6 cellular contexts compared by ENCODE assay signal in genomic region chr2:200881715-200882249, GRCh38. TPM values are rescaled to one million over a fixed set of nuclear protein-coding genes. Genes with fewer than 3 reads are reported as not detected.
DNase-seq lines count a peak whose midpoint lies in the region; ATAC-seq, FAIRE-seq and TF ChIP-seq lines count a peak whose summit lies in the region.
"Not testable (repeated sequence)": the region's sequence is repeated elsewhere in the genome, so short reads cannot be mapped to it uniquely, and the experiment has no call there.

No MANE protein-coding gene starts in this region.

- H3K4me1 ChIP-seq in HEK293 (ENCODE audit: control insufficient read depth, insufficient read depth, low read length); GM12878 (ENCODE audit: control insufficient read depth, insufficient read depth, low read length): not testable (repeated sequence)

- not testable (repeated sequence) for H3K27me3 ChIP-seq in GM12878 (replicated peaks in 1 of 2; ENCODE audit: control insufficient read depth in 2 of 2, insufficient read depth in 2 of 2, low read length in 1 of 2)

- not testable (repeated sequence) for H4K20me1 ChIP-seq in GM12878 (ENCODE audit: control insufficient read depth, insufficient read depth)

- SMC1A ChIA-PET in GM12878 (lab: Charles Lee; ENCODE audit: uncharacterized antibody, unreplicated experiment), result not testable (repeated sequence)

- TSS peak; percentile 18 for BruUV-seq in GM12878 (replicated peaks; lab: Mats Ljungman, UMichigan)

- H3K27ac ChIP-seq in HEK293 (ENCODE audit: extremely low read depth, low read depth, low read length); GM12878 (ENCODE audit: control insufficient read depth, insufficient read depth): not testable (repeated sequence)

- intact Hi-C loops in GM12878 (cut with micrococcal nuclease; ENCODE audit: unreplicated experiment); dendritic cell treated with granulocyte-macrophage colony-stimulating factor and Interleukin-4, amounts not matched to agents 40 ng/mL and 50 ng/mL, for 4 days (cut with micrococcal nuclease): not testable (repeated sequence)

- not testable (repeated sequence) for H2AFZ ChIP-seq in GM12878 (ENCODE audit: control insufficient read depth, low read depth, low read length)

- WGBS in GM12878 (ENCODE audit: insufficient coverage, insufficient replicate concordance, low lambda C conversion rate, missing lambda C conversion rate), result 75% methylated on average over 2 of the region's 2 CpGs

- not testable (repeated sequence) for H3K4me3 Mint-ChIP-seq in activated T-cell treated with anti-CD3 and anti-CD28 coated beads, Interleukin-2, amount 50 U/mL, for 24 hours; dendritic cell treated with granulocyte-macrophage colony-stimulating factor and Interleukin-4, amounts not matched to agents 40 ng/mL and 50 ng/mL, for 4 days; progenitor cell of endocrine pancreas (ENCODE audit: low read depth)

- in situ Hi-C loops in GM12878 (cut with MboI), result not testable (repeated sequence)

- H3K9me3 ChIP-seq in HEK293 (ENCODE audit: control insufficient read depth, insufficient read depth, low read depth, low read length); GM12878 (replicated peaks; ENCODE audit: control insufficient read depth, insufficient read depth, low read length): not testable (repeated sequence)

- TF ChIP-seq POLR2A in GM12878 (IDR thresholded peaks at IDR 0.05; ENCODE audit: low read depth, low read length), result not testable (repeated sequence)

- FAIRE-seq in GM12878 (lab: Jason Lieb, UNC), result not testable (repeated sequence)

- TF ChIP-seq CTCF in HEK293 (tag by site-specific recombination; IDR thresholded peaks at IDR 0.05); GM12878 (IDR thresholded peaks at IDR 0.05 in 2 of 3, conservative IDR thresholded peaks at IDR 0.05 in 1 of 3; ENCODE audit: control insufficient read depth in 2 of 3, extremely low read depth in 1 of 3, insufficient read depth in 1 of 3, low read depth in 3 of 3, low read length in 3 of 3); progenitor cell of endocrine pancreas (IDR thresholded peaks at IDR 0.05; ENCODE audit: unreplicated experiment): not testable (repeated sequence)

- POLR2A ChIA-PET in HEK293 (lab: Yijun Ruan, JAX), result not testable (repeated sequence)
- POLR2A ChIA-PET in GM12878 (lab: Charles Lee), result interaction anchor here (1.7 kb wide), 1 partner anchor 13 kb away, joined by 11 read pairs; no protein-coding TSS in a partner anchor

- H3K79me2 ChIP-seq in GM12878 (ENCODE audit: control insufficient read depth, insufficient read depth, low read length), result not testable (repeated sequence)

- not testable (repeated sequence) for H3K4me2 ChIP-seq in GM12878 (ENCODE audit: control insufficient read depth, insufficient read depth)

- not testable (repeated sequence) for TF ChIP-seq RAD21 in GM12878 (IDR thresholded peaks at IDR 0.05; ENCODE audit: insufficient read depth, low read depth, low read length)

- peaks cover 83% of the 10 kb centered on the region for H3K36me3 Mint-ChIP-seq in activated T-cell treated with anti-CD3 and anti-CD28 coated beads, Interleukin-2, amount 50 U/mL, for 24 hours (ENCODE audit: low read depth)
- H3K36me3 Mint-ChIP-seq in dendritic cell treated with granulocyte-macrophage colony-stimulating factor and Interleukin-4, amounts not matched to agents 40 ng/mL and 50 ng/mL, for 4 days (ENCODE audit: low read depth), result peaks cover 78% of the 10 kb centered on the region
- peaks cover 13% of the 10 kb centered on the region for H3K36me3 Mint-ChIP-seq in progenitor cell of endocrine pancreas (ENCODE audit: insufficient read depth)

- peak; percentile 54 for ATAC-seq in GM12878

- CTCF ChIA-PET in HEK293 (lab: Yijun Ruan, JAX); GM12878 (lab: Yijun Ruan, JAX): not testable (repeated sequence)

- not testable (repeated sequence) for H3K9me3 Mint-ChIP-seq in activated T-cell treated with anti-CD3 and anti-CD28 coated beads, Interleukin-2, amount 50 U/mL, for 24 hours; dendritic cell treated with granulocyte-macrophage colony-stimulating factor and Interleukin-4, amounts not matched to agents 40 ng/mL and 50 ng/mL, for 4 days; progenitor cell of endocrine pancreas (ENCODE audit: low read depth)

- DNase-seq in CD1c-positive myeloid dendritic cell (ENCODE audit: extremely low spot score), result peak; percentile 57
- DNase-seq in activated T-cell treated with anti-CD3 and anti-CD28 coated beads, Interleukin-2, amount 50 U/mL, for 24 hours; GM12878 (ENCODE audit: low read depth, low spot score); progenitor cell of endocrine pancreas (ENCODE audit: low spot score, unreplicated experiment): not testable (repeated sequence)

- peak overlapping the region; percentile 81 for H3K27ac Mint-ChIP-seq in activated T-cell treated with anti-CD3 and anti-CD28 coated beads, Interleukin-2, amount 50 U/mL, for 24 hours
- H3K27ac Mint-ChIP-seq in dendritic cell treated with granulocyte-macrophage colony-stimulating factor and Interleukin-4, amounts not matched to agents 40 ng/mL and 50 ng/mL, for 4 days, result peak overlapping the region; percentile 48
- H3K27ac Mint-ChIP-seq in progenitor cell of endocrine pancreas, result peak overlapping the region; percentile 59

- H3K36me3 ChIP-seq in HEK293 (ENCODE audit: control insufficient read depth in 2 of 2, insufficient read depth in 1 of 2, low read length in 2 of 2) (peaks cover 76 to 89% of the 10 kb centered on the region in 2 experiments), GM12878 (ENCODE audit: control insufficient read depth in 2 of 2, insufficient read depth in 2 of 2, low read length in 1 of 2) (peaks cover 2 to 18% of the 10 kb centered on the region in 2 experiments; a peak in 3 of 4 replicates)

- H3K4me3 ChIP-seq in HEK293 (ENCODE audit: low read depth, low read length); GM12878: not testable (repeated sequence)

- H3K9ac ChIP-seq in GM12878 (ENCODE audit: control insufficient read depth, insufficient read depth, low read length), result not testable (repeated sequence)

- not testable (repeated sequence) for H3K27me3 Mint-ChIP-seq in activated T-cell treated with anti-CD3 and anti-CD28 coated beads, Interleukin-2, amount 50 U/mL, for 24 hours; dendritic cell treated with granulocyte-macrophage colony-stimulating factor and Interleukin-4, amounts not matched to agents 40 ng/mL and 50 ng/mL, for 4 days; progenitor cell of endocrine pancreas

- RAD21 ChIA-PET in GM12878 (lab: Charles Lee; ENCODE audit: unreplicated experiment), result not testable (repeated sequence)

- TF ChIP-seq EP300 in GM12878 (IDR thresholded peaks at IDR 0.05; ENCODE audit: borderline replicate concordance in 1 of 2, control insufficient read depth in 1 of 2, low read depth in 2 of 2, low read length in 2 of 2), result not testable (repeated sequence)

- H3K4me1 Mint-ChIP-seq in activated T-cell treated with anti-CD3 and anti-CD28 coated beads, Interleukin-2, amount 50 U/mL, for 24 hours (ENCODE audit: low read depth), result peaks cover 27% of the 10 kb centered on the region
- H3K4me1 Mint-ChIP-seq in dendritic cell treated with granulocyte-macrophage colony-stimulating factor and Interleukin-4, amounts not matched to agents 40 ng/mL and 50 ng/mL, for 4 days (ENCODE audit: low read depth), result peaks cover 21% of the 10 kb centered on the region
- H3K4me1 Mint-ChIP-seq in progenitor cell of endocrine pancreas (ENCODE audit: low read depth), result not testable (repeated sequence)

RNA-seq across cellular contexts. Expression of gene PPIL3, which starts 7.1 kb away (rescaled TPM):
- 122 and 151 TPM in 2 replicates for total RNA-seq in GM12878 (2013; cell fraction: nucleolus; rRNA removed)
- total RNA-seq in GM12878 (2014; rRNA removed) (44.4 and 52.8 TPM in 2 replicates), GM12878 (2014; rRNA removed; fragmentation: Illumina TruSeq; extraction: Trizol) (58.6 and 58.8 TPM in 2 replicates), GM12878 (2021) (31.2 and 33.8 TPM in 2 replicates), progenitor cell of endocrine pancreas (65.1 and 71.8 TPM in 2 replicates)
- polyA plus RNA-seq in GM12878 (2011; ENCODE audit: low read depth), result 116 TPM
- polyA plus RNA-seq in GM12878 (2011; rRNA removed) (176 and 314 TPM in 2 replicates), GM12878 (2014; fragmentation: Illumina TruSeq; extraction: Trizol) (65.7 and 71.2 TPM in 2 replicates), GM12878 (2014; fragmentation: Nextera tagmentation; extraction: Ambion mirVana) (100 to 1,000 TPM in 1 of 2 experiments, 10 to 100 TPM in 1; 71.2 to 103 TPM), GM12878 (2014; rRNA removed) (49.6 and 59.5 TPM in 2 replicates), GM12878 (2016; fragmentation: Nextera tagmentation; extraction: Ambion mirVana) (10 to 100 TPM; 46.7 to 48.4 TPM)
- 73.8 and 89.0 TPM in 2 replicates for polyA plus RNA-seq in GM12878 (2011; cell fraction: cytosol; rRNA removed)
- 68.0 and 80.6 TPM in 2 replicates for polyA plus RNA-seq in GM12878 (2011; cell fraction: nucleus; rRNA removed)
- polyA plus RNA-seq in GM12878 (2012), result 70.8 and 76.2 TPM in 2 replicates
- polyA minus RNA-seq in GM12878 (2011; rRNA and poly(A)+ RNA removed), result 39.9 and 73.6 TPM in 2 replicates
- 16.0 and 26.3 TPM in 2 replicates for polyA minus RNA-seq in GM12878 (2011; cell fraction: cytosol; rRNA and poly(A)+ RNA removed)
- polyA minus RNA-seq in GM12878 (2011; cell fraction: nucleus; rRNA and poly(A)+ RNA removed), result 15.2 and 22.4 TPM in 2 replicates

RNA-seq across cellular contexts. Expression of gene NIF3L1, which starts 7.4 kb away (rescaled TPM):
- 48.3 and 48.8 TPM in 2 replicates for total RNA-seq in GM12878 (2013; cell fraction: nucleolus; rRNA removed)
- total RNA-seq in GM12878 (2014; rRNA removed) (41.1 and 44.9 TPM in 2 replicates), GM12878 (2014; rRNA removed; fragmentation: Illumina TruSeq; extraction: Trizol) (36.9 and 40.3 TPM in 2 replicates), GM12878 (2021) (27.1 and 27.6 TPM in 2 replicates), progenitor cell of endocrine pancreas (27.1 and 27.5 TPM in 2 replicates)
- 12.1 TPM for polyA plus RNA-seq in GM12878 (2011; ENCODE audit: low read depth)
- polyA plus RNA-seq in GM12878 (2011; rRNA removed) (95.9 and 114 TPM in 2 replicates), GM12878 (2014; fragmentation: Illumina TruSeq; extraction: Trizol) (56.0 and 77.3 TPM in 2 replicates), GM12878 (2014; fragmentation: Nextera tagmentation; extraction: Ambion mirVana) (10 to 100 TPM; 58.3 to 88.2 TPM), GM12878 (2014; rRNA removed) (44.4 and 49.0 TPM in 2 replicates), GM12878 (2016; fragmentation: Nextera tagmentation; extraction: Ambion mirVana) (10 to 100 TPM; 51.5 to 56.1 TPM)
- polyA plus RNA-seq in GM12878 (2011; cell fraction: cytosol; rRNA removed), result 79.8 and 88.0 TPM in 2 replicates
- polyA plus RNA-seq in GM12878 (2011; cell fraction: nucleus; rRNA removed), result 68.6 and 76.0 TPM in 2 replicates
- 12.1 and 19.7 TPM in 2 replicates for polyA plus RNA-seq in GM12878 (2012)
- 89.3 and 98.7 TPM in 2 replicates for polyA minus RNA-seq in GM12878 (2011; rRNA and poly(A)+ RNA removed)
- polyA minus RNA-seq in GM12878 (2011; cell fraction: cytosol; rRNA and poly(A)+ RNA removed), result 12.3 and 14.0 TPM in 2 replicates
- 24.7 and 36.3 TPM in 2 replicates for polyA minus RNA-seq in GM12878 (2011; cell fraction: nucleus; rRNA and poly(A)+ RNA removed)

RNA-seq across cellular contexts. Expression of gene CLK1, which starts 17.3 kb away (rescaled TPM):
- 312 and 326 TPM in 2 replicates for total RNA-seq in GM12878 (2013; cell fraction: nucleolus; rRNA removed)
- 61.2 and 73.7 TPM in 2 replicates for total RNA-seq in GM12878 (2014; rRNA removed)
- 74.1 and 75.1 TPM in 2 replicates for total RNA-seq in GM12878 (2014; rRNA removed; fragmentation: Illumina TruSeq; extraction: Trizol)
- 53.4 and 66.3 TPM in 2 replicates for total RNA-seq in GM12878 (2021)
- polyA plus RNA-seq in GM12878 (2011; ENCODE audit: low read depth), result 42.3 TPM
- polyA plus RNA-seq in GM12878 (2011; rRNA removed), result 221 and 318 TPM in 2 replicates
- polyA plus RNA-seq in GM12878 (2011; cell fraction: cytosol; rRNA removed), result 42.3 and 58.9 TPM in 2 replicates
- polyA plus RNA-seq in GM12878 (2011; cell fraction: nucleus; rRNA removed), result 354 and 384 TPM in 2 replicates
- polyA plus RNA-seq in GM12878 (2012), result 75.2 and 84.2 TPM in 2 replicates
- polyA plus RNA-seq in GM12878 (2014; fragmentation: Illumina TruSeq; extraction: Trizol), result 85.2 and 101 TPM in 2 replicates
- polyA plus RNA-seq in GM12878 (2014; fragmentation: Nextera tagmentation; extraction: Ambion mirVana), result 100 to 1,000 TPM in 1 of 2 experiments, 10 to 100 TPM in 1; 95.6 to 138 TPM
- polyA plus RNA-seq in GM12878 (2014; rRNA removed), result 66.6 and 91.8 TPM in 2 replicates
- 10 to 100 TPM; 63.3 to 63.7 TPM for polyA plus RNA-seq in GM12878 (2016; fragmentation: Nextera tagmentation; extraction: Ambion mirVana)
- polyA minus RNA-seq in GM12878 (2011; rRNA and poly(A)+ RNA removed), result 36.1 and 63.4 TPM in 2 replicates
- 20.6 and 21.2 TPM in 2 replicates for polyA minus RNA-seq in GM12878 (2011; cell fraction: cytosol; rRNA and poly(A)+ RNA removed)
- polyA minus RNA-seq in GM12878 (2011; cell fraction: nucleus; rRNA and poly(A)+ RNA removed), result 82.1 and 109 TPM in 2 replicates
- 128 and 129 TPM in 2 replicates for total RNA-seq in progenitor cell of endocrine pancreas
